ENCODE assay signal across 8 cellular contexts in genomic region chr9:136866898-136867421, GRCh38. TPM values are rescaled to one million over a fixed set of nuclear protein-coding genes. Genes with fewer than 3 reads are reported as not detected.
DNase-seq lines count a peak whose midpoint lies in the region; ATAC-seq and TF ChIP-seq lines count a peak whose summit lies in the region.
"Not testable (repeated sequence)": the region's sequence is repeated elsewhere in the genome, so short reads cannot be mapped to it uniquely, and the experiment has no call there.

No MANE protein-coding gene starts in this region.

- H2BK15ac ChIP-seq in H9 (ENCODE audit: low read depth, low read length), result not testable (repeated sequence)

- not testable (repeated sequence) for H3K9ac ChIP-seq in H9 (ENCODE audit: extremely low read depth, insufficient read length, low read length)

- H3K27ac ChIP-seq in ACC112 (ENCODE audit: low read depth, low read length); H9 (ENCODE audit: insufficient read length, low read depth, low read length); iPS DF 6.9 (ENCODE audit: low read length): not testable (repeated sequence)
- peak overlapping the region; percentile 74 for H3K27ac ChIP-seq in RWPE1
- peak overlapping the region; percentile 92 for H3K27ac ChIP-seq in effector memory CD4-positive, alpha-beta T cell (ENCODE audit: insufficient read depth, low read length, poor library complexity, severe bottlenecking)

- not testable (repeated sequence) for H3K4me1 ChIP-seq in ACC112 (ENCODE audit: control insufficient read depth, insufficient read depth, low read length, unreplicated experiment); H9 (ENCODE audit: insufficient read depth, low read length); effector memory CD4-positive, alpha-beta T cell (ENCODE audit: control insufficient read depth, insufficient read depth, low read length, poor library complexity, severe bottlenecking); iPS DF 6.9 (ENCODE audit: control insufficient read depth, insufficient read depth, low read length)

- not testable (repeated sequence) for H3K56ac ChIP-seq in H9 (ENCODE audit: insufficient read length, low read depth, low read length)

- peaks cover 36% of the 10 kb centered on the region for H3K79me2 ChIP-seq in ACC112 (ENCODE audit: control insufficient read depth, insufficient read depth, low read length, unreplicated experiment)
- H3K79me2 ChIP-seq in H9 (ENCODE audit: insufficient read depth, low read length), result not testable (repeated sequence)

- not testable (repeated sequence) for H4K20me1 ChIP-seq in H9 (ENCODE audit: control insufficient read depth, insufficient read depth, insufficient read length)

- not testable (repeated sequence) for H2BK12ac ChIP-seq in H9 (ENCODE audit: insufficient read length, low read depth, low read length)

- H3K9me3 Mint-ChIP-seq in H9 (peaks cover 31 to 47% of the 10 kb centered on the region in 2 experiments), nephron (peaks cover 22% of the 10 kb centered on the region)
- not testable (repeated sequence) for H3K9me3 Mint-ChIP-seq in stimulated activated memory B cell treated with anti-CD40 and anti-IgM and Interleukin-4, amounts not matched to agents 10 μg/mL and 1 μg/mL and 100 μg/mL, for 72 hours

- peaks cover 22 to 54% (median 50%) of the 10 kb centered on the region in 3 experiments for H3K36me3 Mint-ChIP-seq in H9 (ENCODE audit: insufficient read depth in 1 of 3, low read depth in 3 of 3)
- peaks cover 25% of the 10 kb centered on the region for H3K36me3 Mint-ChIP-seq in nephron (ENCODE audit: low read depth)
- H3K36me3 Mint-ChIP-seq in stimulated activated memory B cell treated with anti-CD40 and anti-IgM and Interleukin-4, amounts not matched to agents 10 μg/mL and 1 μg/mL and 100 μg/mL, for 72 hours, result peaks cover 15% of the 10 kb centered on the region

- not testable (repeated sequence) for H4K91ac ChIP-seq in H9 (ENCODE audit: insufficient read length, low read depth, low read length)

- H2AFZ ChIP-seq in ACC112 (ENCODE audit: low read length, unreplicated experiment); H9 (ENCODE audit: low read length): not testable (repeated sequence)

- CTCF ChIA-PET in RWPE1 (lab: Yijun Ruan, JAX), result not testable (repeated sequence)

- H3K9me3 ChIP-seq in H9 (ENCODE audit: control insufficient read depth, low read depth, low read length); effector memory CD4-positive, alpha-beta T cell (ENCODE audit: control insufficient read depth, low read length); iPS DF 6.9 (ENCODE audit: control insufficient read depth, insufficient read depth, low read length): not testable (repeated sequence)

- not testable (repeated sequence) for H2BK5ac ChIP-seq in H9 (ENCODE audit: insufficient read length, low read length)

- DNase-seq in H9; RWPE1 (ENCODE audit: low spot score); effector memory CD4-positive, alpha-beta T cell; iPS DF 6.9 (ENCODE audit: low read depth, low spot score): not testable (repeated sequence)
- DNase-seq in activated effector memory CD4-positive, alpha-beta T cell treated with anti-CD3 and anti-CD28 coated beads, Interleukin-2, amount 50 U/mL, for 16 hours, result peak; percentile 63

- peaks cover 12% of the 10 kb centered on the region for H3K27me3 Mint-ChIP-seq in H9 (ENCODE audit: low read depth)
- H3K27me3 Mint-ChIP-seq in nephron (ENCODE audit: low read depth); stimulated activated memory B cell treated with anti-CD40 and anti-IgM and Interleukin-4, amounts not matched to agents 10 μg/mL and 1 μg/mL and 100 μg/mL, for 72 hours: not testable (repeated sequence)

- not testable (repeated sequence) for H4K5ac ChIP-seq in H9 (ENCODE audit: insufficient read length, low read depth, low read length)

- not testable (repeated sequence) for H3K79me1 ChIP-seq in H9 (ENCODE audit: insufficient read depth, low read depth, low read length, poor library complexity, severe bottlenecking)

- not testable (repeated sequence) for TF ChIP-seq CTCF in H9 (conservative IDR thresholded peaks at IDR 0.05); RWPE1 (conservative IDR thresholded peaks at IDR 0.05; ENCODE audit: low read depth); nephron (IDR thresholded peaks at IDR 0.05; ENCODE audit: unreplicated experiment in 3 of 3)

- H3K4me2 ChIP-seq in H9 (ENCODE audit: insufficient read depth, insufficient read length, low read length), result not testable (repeated sequence)

- not testable (repeated sequence) for H2BK120ac ChIP-seq in H9 (ENCODE audit: low read depth, low read length, poor library complexity, severe bottlenecking)

- H4K8ac ChIP-seq in H9 (replicated peaks; ENCODE audit: insufficient read length, low read depth, low read length), result not testable (repeated sequence)

- not testable (repeated sequence) for H3K27me3 ChIP-seq in ACC112 (ENCODE audit: insufficient read depth, low read length); H9 (ENCODE audit: insufficient read depth, low read length); effector memory CD4-positive, alpha-beta T cell (replicated peaks; ENCODE audit: control insufficient read depth, insufficient read depth, low read length, poor library complexity, severe bottlenecking); iPS DF 6.9 (ENCODE audit: control insufficient read depth, insufficient read depth, low read length)

- H3K4ac ChIP-seq in H9 (ENCODE audit: low read depth, low read length), result not testable (repeated sequence)

- H3K14ac ChIP-seq in H9 (ENCODE audit: insufficient read depth, low read length), result not testable (repeated sequence)

- H3K4me3 ChIP-seq in ACC112 (ENCODE audit: low read depth, low read length), result peak overlapping the region; percentile 88
- peak overlapping the region; percentile 53 for H3K4me3 ChIP-seq in effector memory CD4-positive, alpha-beta T cell (ENCODE audit: insufficient read depth, low read depth, low read length, poor library complexity, severe bottlenecking)
- H3K4me3 ChIP-seq in iPS DF 6.9 (ENCODE audit: low read length), result peak overlapping the region; percentile 74; the same call in 1 of the 2 replicates

- H3K23me2 ChIP-seq in H9 (ENCODE audit: insufficient read length, low read depth, low read length, poor library complexity, severe bottlenecking), result not testable (repeated sequence)

- no CpG with 5 or more reads among the region's 29 CpGs for WGBS in H9 (ENCODE audit: extremely low coverage, insufficient read length, low lambda C conversion rate)
- no CpG with 5 or more reads among the region's 29 CpGs for WGBS in iPS DF 6.9 (ENCODE audit: insufficient coverage, insufficient read length)

- H3T11ph ChIP-seq in H9 (ENCODE audit: low read length), result not testable (repeated sequence)

- H3K4me3 Mint-ChIP-seq in H9 (peak overlapping the region; percentile 63 to 81), nephron (peak overlapping the region; percentile 65 to 80 (median 70))
- peak overlapping the region; percentile 75 for H3K4me3 Mint-ChIP-seq in stimulated activated memory B cell treated with anti-CD40 and anti-IgM and Interleukin-4, amounts not matched to agents 10 μg/mL and 1 μg/mL and 100 μg/mL, for 72 hours

- H2AK5ac ChIP-seq in H9 (ENCODE audit: insufficient read length, low read length), result not testable (repeated sequence)

- ATAC-seq in stimulated activated memory B cell treated with anti-CD40 and anti-IgM and Interleukin-4, amounts not matched to agents 10 μg/mL and 1 μg/mL and 100 μg/mL, for 72 hours, result not testable (repeated sequence)

- not testable (repeated sequence) for H3K18ac ChIP-seq in H9 (ENCODE audit: insufficient read length, low read depth, low read length)

- not testable (repeated sequence) for H2BK20ac ChIP-seq in H9 (ENCODE audit: low read depth, low read length, poor library complexity, severe bottlenecking)

- POLR2A ChIA-PET in RWPE1 (lab: Yijun Ruan, JAX; ENCODE audit: low non-redundant PET), result interaction anchor here (0.7 kb wide), 1 partner anchor 22 kb away, joined by 3 read pairs; no protein-coding TSS in a partner anchor

- H3K27ac Mint-ChIP-seq in H9, nephron: not testable (repeated sequence)
- peak overlapping the region; percentile 93 for H3K27ac Mint-ChIP-seq in stimulated activated memory B cell treated with anti-CD40 and anti-IgM and Interleukin-4, amounts not matched to agents 10 μg/mL and 1 μg/mL and 100 μg/mL, for 72 hours

- H3K4me1 Mint-ChIP-seq in H9, nephron: not testable (repeated sequence)
- H3K4me1 Mint-ChIP-seq in stimulated activated memory B cell treated with anti-CD40 and anti-IgM and Interleukin-4, amounts not matched to agents 10 μg/mL and 1 μg/mL and 100 μg/mL, for 72 hours, result peaks cover 14% of the 10 kb centered on the region

- H3K36me3 ChIP-seq in ACC112 (ENCODE audit: insufficient read depth, low read length), result peaks cover 25% of the 10 kb centered on the region; the same call in 1 of the 2 replicates
- H3K36me3 ChIP-seq in effector memory CD4-positive, alpha-beta T cell (ENCODE audit: control insufficient read depth, insufficient read depth, low read length), result peaks cover 17% of the 10 kb centered on the region
- peaks cover 20% of the 10 kb centered on the region for H3K36me3 ChIP-seq in iPS DF 6.9 (ENCODE audit: control insufficient read depth, insufficient read depth, low read length)

- H3K23ac ChIP-seq in H9 (ENCODE audit: insufficient read length, low read depth, low read length), result not testable (repeated sequence)

RNA-seq across cellular contexts. Expression of gene EDF1, which starts 0.9 kb away (rescaled TPM):
- 318 and 328 TPM in 2 replicates for total RNA-seq in H9 (2021)

RNA-seq across cellular contexts. Expression of gene MAMDC4, which starts 14.8 kb away (rescaled TPM):
- 6.9 and 9.2 TPM in 2 replicates for total RNA-seq in H9 (2021)

RNA-seq across cellular contexts. Expression of gene PHPT1, which starts 17.8 kb away (rescaled TPM):
- 161 and 175 TPM in 2 replicates for total RNA-seq in H9 (2021)

RNA-seq across cellular contexts. Expression of gene TRAF2, which starts 19.4 kb away (rescaled TPM):
- total RNA-seq in H9 (2021), result 48.8 and 49.2 TPM in 2 replicates

RNA-seq across cellular contexts. Expression of gene AJM1, which starts 24.7 kb away (rescaled TPM):
- total RNA-seq in H9 (2021), result 1.8 and 2.3 TPM in 2 replicates
